In the genomic region with DNA sequence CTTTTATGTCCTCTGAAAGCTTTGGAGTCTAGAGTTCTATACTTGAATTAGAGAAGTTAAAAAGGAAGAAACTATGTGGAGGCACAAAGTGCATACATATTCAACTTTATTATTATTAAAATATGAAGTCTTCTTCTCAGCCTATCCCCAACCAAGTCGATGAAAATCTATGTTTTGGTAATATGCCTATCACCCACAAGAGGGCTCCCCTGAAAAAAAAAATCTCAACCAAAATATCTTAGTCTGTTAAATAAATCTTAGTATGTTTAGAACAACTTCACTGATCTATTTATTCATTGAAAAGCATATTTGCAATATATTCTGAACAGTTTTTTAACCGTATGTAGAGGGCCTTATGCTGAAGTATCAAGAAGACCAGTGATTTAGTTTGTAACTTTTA, we compare ENCODE assay signal across 17 cellular contexts.
A peak's percentile ranks its signal among the peaks of the same experiment; 100 is the strongest.
DNase-seq lines count a peak whose midpoint lies in the region; ATAC-seq and TF ChIP-seq lines count a peak whose summit lies in the region.
"Had no signal": no experiment of that assay in that cellular context is flagged by ENCODE, and none has a peak within 500 bp of the region (broad histone marks: within the 10 kb centered on the region; RNA-seq: fewer than 3 reads in every experiment).

No MANE protein-coding gene starts in this region.

- no peaks in the 10 kb centered on the region for H3K36me3 ChIP-seq in cardiac muscle cell
- H3K36me3 ChIP-seq in OCI-LY7 (ENCODE audit: insufficient read depth, low read length): no peaks in the 10 kb centered on the region
- no peaks in the 10 kb centered on the region for H3K36me3 ChIP-seq in hepatocyte (replicated peaks; ENCODE audit: insufficient read depth, low read depth)
- H3K36me3 ChIP-seq in smooth muscle cell (ENCODE audit: low read depth): no peaks in the 10 kb centered on the region
- H3K36me3 ChIP-seq: gastrocnemius medialis had no signal

- no peak overlapping the region for H3K9ac ChIP-seq in smooth muscle cell (ENCODE audit: low read depth)

- TF ChIP-seq CTCF in cardiac muscle cell (IDR thresholded peaks at IDR 0.05; ENCODE audit: low read depth, low read length) (peak; percentile 14), OCI-LY7 (conservative IDR thresholded peaks at IDR 0.05; ENCODE audit: low read length) (peak; percentile 43), hepatocyte (IDR thresholded peaks at IDR 0.05; ENCODE audit: poor library complexity) (peak; percentile 38), smooth muscle cell (IDR thresholded peaks at IDR 0.05; ENCODE audit: borderline replicate concordance, insufficient read depth, poor library complexity, severe bottlenecking) (peak; percentile 22)

- BruUV-seq in OCI-LY7 (replicated peaks; lab: Mats Ljungman, UMichigan): no TSS peak

- H3K4me2 ChIP-seq in OCI-LY7 (ENCODE audit: low read length) (no peak overlapping the region), hepatocyte (no peak overlapping the region), smooth muscle cell (no peak overlapping the region)

- H3K27ac ChIP-seq in cardiac muscle cell (no peak overlapping the region), OCI-LY7 (ENCODE audit: low read depth, low read length, poor library complexity, severe bottlenecking) (no peak overlapping the region), hepatocyte (no peak overlapping the region), smooth muscle cell (ENCODE audit: low read depth) (no peak overlapping the region)
- H3K27ac ChIP-seq: gastrocnemius medialis had no signal

- no peaks in the 10 kb centered on the region for H3F3A ChIP-seq in smooth muscle cell (ENCODE audit: low read depth)

- CTCF ChIA-PET in OCI-LY7 (lab: Charles Lee; ENCODE audit: unreplicated experiment): no interaction called here

- H3K4me1 ChIP-seq in cardiac muscle cell (ENCODE audit: low read depth): no peaks in the 10 kb centered on the region
- H3K4me1 ChIP-seq in OCI-LY7 (ENCODE audit: insufficient read depth, low read length, poor library complexity, severe bottlenecking): no peaks in the 10 kb centered on the region
- no peaks in the 10 kb centered on the region for H3K4me1 ChIP-seq in hepatocyte (ENCODE audit: insufficient read depth)
- H3K4me1 ChIP-seq in smooth muscle cell (ENCODE audit: low read depth): no peaks in the 10 kb centered on the region
- H3K4me1 ChIP-seq: gastrocnemius medialis had no signal

- POLR2A ChIA-PET in OCI-LY7 (lab: Charles Lee): interaction anchor here (1.3 kb wide), 1 partner anchor 11 kb away, joined by 3 read pairs; no protein-coding TSS in a partner anchor

- H3K4me3 ChIP-seq in cardiac muscle cell (no peak overlapping the region), OCI-LY7 (ENCODE audit: low read depth, low read length, poor library complexity, severe bottlenecking) (no peak overlapping the region), hepatocyte (no peak overlapping the region), smooth muscle cell (no peak overlapping the region)
- H3K4me3 ChIP-seq: gastrocnemius medialis, lung had no signal

- H4K20me1 ChIP-seq in OCI-LY7 (ENCODE audit: insufficient read depth, low read length): no peaks in the 10 kb centered on the region
- H4K20me1 ChIP-seq in hepatocyte (ENCODE audit: insufficient read depth, poor library complexity, severe bottlenecking): no peaks in the 10 kb centered on the region
- no peaks in the 10 kb centered on the region for H4K20me1 ChIP-seq in smooth muscle cell (ENCODE audit: low read depth)

- no peaks in the 10 kb centered on the region for H3K79me2 ChIP-seq in OCI-LY7 (ENCODE audit: insufficient read depth, low read depth, low read length)
- no peaks in the 10 kb centered on the region for H3K79me2 ChIP-seq in hepatocyte
- no peaks in the 10 kb centered on the region for H3K79me2 ChIP-seq in smooth muscle cell (ENCODE audit: low read depth)

- DNase-seq in cardiac muscle cell (ENCODE audit: low read depth in 1 of 2, low spot score in 1 of 2): peak in 1 of 2 donors; percentile 4
- DNase-seq in left cardiac atrium: no peak
- no peak for DNase-seq in OCI-LY7 (ENCODE audit: low spot score)
- DNase-seq in hepatocyte (ENCODE audit: low spot score): no peak
- no peak for DNase-seq in smooth muscle cell (lab: John Stamatoyannopoulos, UW; ENCODE audit: unreplicated experiment)
- no peak for DNase-seq in effector CD4-positive, alpha-beta T cell
- DNase-seq in activated CD4-positive, alpha-beta T cell treated with anti-CD3 and anti-CD28 coated beads for 1 hour: no peak
- DNase-seq in NCI-H2081 (lab: John Stamatoyannopoulos, UW): no peak
- DNase-seq: activated CD4-positive, alpha-beta T cell treated with anti-CD3 and anti-CD28 coated beads, Interleukin-2, amount 10 ng/mL, durations not matched to agents 7 days and 5 days; activated naive CD4-positive, alpha-beta T cell; aorta; gastrocnemius medialis; naive thymus-derived CD8-positive, alpha-beta T cell; NCI-H187; NCI-H524 treated with DMSO at 0.1 percent for 48 hours; stimulated activated naive CD8-positive, alpha-beta T cell treated with anti-CD3 and anti-CD28 coated beads, Interleukin-15, amount 100 ng/mL, for 72 hours had no signal

- 89% methylated on average over 2 of the region's 2 CpGs for WGBS in hepatocyte (ENCODE audit: low lambda C conversion rate, missing lambda C conversion rate)
- 85% methylated on average over 2 of the region's 2 CpGs for WGBS in smooth muscle cell (ENCODE audit: low lambda C conversion rate)

- H3K9me2 ChIP-seq in OCI-LY7 (ENCODE audit: insufficient read depth, low read length) (no peaks in the 10 kb centered on the region), hepatocyte (replicated peaks; ENCODE audit: insufficient read depth) (no peaks in the 10 kb centered on the region)

- no peak for ATAC-seq in left cardiac atrium
- ATAC-seq: gastrocnemius medialis; naive thymus-derived CD8-positive, alpha-beta T cell; stimulated activated naive CD8-positive, alpha-beta T cell treated with anti-CD3 and anti-CD28 coated beads, Interleukin-15, amount 100 ng/mL, for 72 hours had no signal

- H3K27me3 ChIP-seq in cardiac muscle cell: no peaks in the 10 kb centered on the region
- no peaks in the 10 kb centered on the region for H3K27me3 ChIP-seq in hepatocyte
- H3K27me3 ChIP-seq in smooth muscle cell (ENCODE audit: low read depth): no peaks in the 10 kb centered on the region
- H3K27me3 ChIP-seq: gastrocnemius medialis had no signal

- intact Hi-C loops in left cardiac atrium (cut with DNase I): no loop called here
- intact Hi-C loops in OCI-LY7 (cut with micrococcal nuclease; ENCODE audit: unreplicated experiment): no loop called here

- H2AFZ ChIP-seq in OCI-LY7 (ENCODE audit: low read length) (no peak overlapping the region), hepatocyte (no peak overlapping the region), smooth muscle cell (ENCODE audit: low read depth) (no peak overlapping the region)

- no peaks in the 10 kb centered on the region for H3K9me3 ChIP-seq in cardiac muscle cell (ENCODE audit: low read depth)
- no peaks in the 10 kb centered on the region for H3K9me3 ChIP-seq in OCI-LY7 (ENCODE audit: low read length)
- H3K9me3 ChIP-seq in hepatocyte (ENCODE audit: low read depth): no peaks in the 10 kb centered on the region
- peaks cover 4% of the 10 kb centered on the region for H3K9me3 ChIP-seq in smooth muscle cell (replicated peaks; ENCODE audit: low read depth)
- H3K9me3 ChIP-seq: gastrocnemius medialis had no signal
